34 cellular contexts compared by ENCODE assay signal in the genomic region with DNA sequence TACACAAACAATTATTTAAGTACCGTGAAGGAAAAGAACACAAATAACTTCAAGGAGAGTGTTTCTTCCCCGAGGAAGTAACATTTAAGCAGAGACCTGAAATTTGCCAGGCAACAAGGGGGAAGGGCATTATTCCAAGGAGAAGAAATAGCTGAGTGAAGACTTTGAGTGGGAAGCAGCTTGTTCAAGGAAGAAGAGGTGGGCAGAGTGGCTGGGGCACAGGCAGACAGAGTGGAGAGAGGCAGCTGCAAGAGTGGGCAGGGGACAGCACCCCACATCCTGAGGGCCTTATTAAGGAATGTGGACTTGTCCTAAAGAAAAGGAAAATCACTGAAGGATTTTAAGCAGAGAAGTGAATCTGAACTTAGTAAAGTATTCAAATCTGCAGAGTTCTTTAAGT. TPM values are rescaled to one million over a fixed set of nuclear protein-coding genes. Genes with fewer than 3 reads are reported as not detected.
"Had no signal": no experiment of that assay in that cellular context is flagged by ENCODE, and none has a peak within 500 bp of the region (broad histone marks: within the 10 kb centered on the region; RNA-seq: fewer than 3 reads in every experiment).

No MANE protein-coding gene starts in this region.

- H3K4me1 ChIP-seq: adrenal gland, body of pancreas, breast epithelium had no signal

- H3K27ac ChIP-seq: adrenal gland, body of pancreas, brain microvascular endothelial cell, breast epithelium, VCaP had no signal

- H3K4me3 ChIP-seq: adrenal gland, body of pancreas, breast epithelium had no signal

- DNase-seq: activated B cell treated with CpG ODN at 0.5 μM for 24 hours; activated CD4-positive, alpha-beta memory T cell treated with anti-CD3 and anti-CD28 coated beads for 36 hours; activated CD4-positive, alpha-beta T cell treated with anti-CD3 and anti-CD28 coated beads for 4 hours; activated CD4-positive, alpha-beta T cell treated with anti-CD3 and anti-CD28 coated beads, Interleukin-2, amount 10 ng/mL, durations not matched to agents 24 days and 14 days; activated CD4-positive, alpha-beta T cell treated with anti-CD3 and anti-CD28 coated beads, Interleukin-2, amount 50 U/mL, for 1 hour; activated CD4-positive, alpha-beta T cell treated with anti-CD3 and anti-CD28 coated beads, Interleukin-2, amount 50 U/mL, for 4 hours; activated CD4-positive, CD25-positive, alpha-beta regulatory T cell treated with anti-CD3 and anti-CD28 coated beads, Interleukin-2, amount 50 U/mL, for 72 hours; activated CD8-positive, alpha-beta memory T cell treated with anti-CD3 and anti-CD28 coated beads, Interleukin-2, amount 50 U/mL, for 4 hours; activated CD8-positive, alpha-beta T cell treated with anti-CD3 and anti-CD28 coated beads for 36 hours; activated effector memory CD4-positive, alpha-beta T cell treated with anti-CD3 and anti-CD28 coated beads, Interleukin-2, amount 50 U/mL, for 16 hours; activated gamma-delta T cell treated with Interleukin-2 at 50 U/mL for 16 hours; activated naive CD4-positive, alpha-beta T cell; activated naive CD4-positive, alpha-beta T cell treated with anti-CD3 and anti-CD28 coated beads for 36 hours; activated naive CD4-positive, alpha-beta T cell treated with anti-CD3 and anti-CD28 coated beads, Interleukin-2, amount 50 U/mL, for 16 hours; activated T-cell treated with anti-CD3 and anti-CD28 coated beads for 4 hours; activated T-cell treated with anti-CD3 and anti-CD28 coated beads, Interleukin-2, amount 50 U/mL, for 1 hour; activated T-cell treated with anti-CD3 and anti-CD28 coated beads, Interleukin-2, amount 50 U/mL, for 4 hours; activated T-cell treated with anti-CD3 and anti-CD28 coated beads, Interleukin-2, amount 50 U/mL, for 72 hours; adrenal gland; amniotic stem cell; aorta; body of pancreas; brain microvascular endothelial cell; central memory CD4-positive, alpha-beta T cell; cerebellar nuclear complex; T-helper 1 cell; T-helper 2 cell; T-helper 9 cell had no signal

- H3K9me3 ChIP-seq: adrenal gland, body of pancreas, breast epithelium had no signal

- H3K27me3 ChIP-seq: body of pancreas, brain microvascular endothelial cell, breast epithelium had no signal

- ATAC-seq: activated CD8-positive, alpha-beta T cell treated with anti-CD3 and anti-CD28 coated beads for 36 hours; activated naive CD4-positive, alpha-beta T cell treated with anti-CD3 and anti-CD28 coated beads, Interleukin-2, amount 50 U/mL, for 72 hours; activated T-cell treated with anti-CD3 and anti-CD28 coated beads, Interleukin-2, amount 50 U/mL, for 4 hours; activated T-cell treated with anti-CD3 and anti-CD28 coated beads, Interleukin-2, amount 50 U/mL, for 72 hours; activated T-helper 17 cell treated with anti-CD3 and anti-CD28 coated beads, Interleukin-2, amount 50 U/mL, for 72 hours; body of pancreas had no signal

- H3K36me3 ChIP-seq: adrenal gland, brain microvascular endothelial cell, breast epithelium had no signal

RNA-seq across cellular contexts. Expression of gene DCLK1, which starts 4.7 kb away (rescaled TPM):
- total RNA-seq: activated B cell treated with CpG ODN at 0.5 μM for 24 hours; activated CD4-positive, alpha-beta memory T cell treated with anti-CD3 and anti-CD28 coated beads for 36 hours; activated CD4-positive, alpha-beta T cell treated with anti-CD3 and anti-CD28 coated beads, Interleukin-2, amount 10 ng/mL, durations not matched to agents 24 days and 14 days; activated CD8-positive, alpha-beta memory T cell treated with anti-CD3 and anti-CD28 coated beads for 36 hours; activated CD8-positive, alpha-beta T cell treated with anti-CD3 and anti-CD28 coated beads for 36 hours; activated naive CD4-positive, alpha-beta T cell treated with anti-CD3 and anti-CD28 coated beads for 36 hours; activated naive CD4-positive, alpha-beta T cell treated with anti-CD3 and anti-CD28 coated beads, Interleukin-2, amount 50 U/mL, for 72 hours; activated T-cell treated with anti-CD3 and anti-CD28 coated beads, Interleukin-2, amount 50 U/mL, for 4 hours; activated T-cell treated with anti-CD3 and anti-CD28 coated beads, Interleukin-2, amount 50 U/mL, for 72 hours; activated T-helper 1 cell treated with anti-CD3 and anti-CD28 coated beads, Interleukin-12 subunit alpha, Interleukin-12 subunit beta, Interleukin-2, Interleukin-4 antibody, amounts not matched to agents 30 ng/mL and 10 ng/mL and 1 ng/mL, durations not matched to agents 14 hours and 24 hours and 36 hours; activated T-helper 17 cell treated with anti-CD3 and anti-CD28 coated beads, Interleukin-2, amount 50 U/mL, for 72 hours had no signal
